Comparison of ENCODE assay signal across 1 cellular context in genomic region chr16:65737831-65738230, GRCh38.
TF ChIP-seq lines count a peak whose summit lies in the region.

No MANE protein-coding gene starts in this region.

TF ChIP-seq in H1, 55 proteins besides CTCF, POLR2A, EP300 and RAD21 (continued from another document):
- TF ChIP-seq, protein P1, sequence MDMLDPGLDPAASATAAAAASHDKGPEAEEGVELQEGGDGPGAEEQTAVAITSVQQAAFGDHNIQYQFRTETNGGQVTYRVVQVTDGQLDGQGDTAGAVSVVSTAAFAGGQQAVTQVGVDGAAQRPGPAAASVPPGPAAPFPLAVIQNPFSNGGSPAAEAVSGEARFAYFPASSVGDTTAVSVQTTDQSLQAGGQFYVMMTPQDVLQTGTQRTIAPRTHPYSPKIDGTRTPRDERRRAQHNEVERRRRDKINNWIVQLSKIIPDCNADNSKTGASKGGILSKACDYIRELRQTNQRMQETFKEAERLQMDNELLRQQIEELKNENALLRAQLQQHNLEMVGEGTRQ (IDR thresholded peaks at IDR 0.05; ENCODE audit: low read length) = no peak
- TF ChIP-seq POU5F1 (IDR thresholded peaks at IDR 0.05; ENCODE audit: low read depth, low read length) (no peak), BRCA1 (IDR thresholded peaks at IDR 0.05; ENCODE audit: low read depth, low read length) (no peak), TAF7 (optimal IDR thresholded peaks at IDR 0.05; ENCODE audit: borderline replicate concordance, low read depth, low read length) (no peak), NRF1 (IDR thresholded peaks at IDR 0.05; ENCODE audit: low read depth, low read length) (no peak), CBX5 (IDR thresholded peaks at IDR 0.05; ENCODE audit: low read depth, low read length) (no peak), GABPA (IDR thresholded peaks at IDR 0.05; ENCODE audit: borderline replicate concordance, insufficient read depth, low read length) (no peak), EGR1 (IDR thresholded peaks at IDR 0.05; ENCODE audit: borderline replicate concordance, low read depth, low read length) (no peak), SAP30 (IDR thresholded peaks at IDR 0.05; ENCODE audit: insufficient read depth, insufficient replicate concordance, low read length) (no peak), ZNF274 (IDR thresholded peaks at IDR 0.05; ENCODE audit: borderline replicate concordance, extremely low read depth, low read length) (no peak), SP2 (IDR thresholded peaks at IDR 0.05; ENCODE audit: low read length) (no peak), GTF2F1 (IDR thresholded peaks at IDR 0.05; ENCODE audit: borderline replicate concordance, low read depth, low read length) (no peak), CEBPB (IDR thresholded peaks at IDR 0.05; ENCODE audit: low read depth, low read length) (no peak), TAF1 (IDR thresholded peaks at IDR 0.05; ENCODE audit: low read depth, low read length) (no peak), SP4 (IDR thresholded peaks at IDR 0.05; ENCODE audit: low read length) (no peak), NANOG (IDR thresholded peaks at IDR 0.05; ENCODE audit: insufficient read depth, low read depth, low read length, poor library complexity, severe bottlenecking) (no peak)
- TF ChIP-seq, protein P2, sequence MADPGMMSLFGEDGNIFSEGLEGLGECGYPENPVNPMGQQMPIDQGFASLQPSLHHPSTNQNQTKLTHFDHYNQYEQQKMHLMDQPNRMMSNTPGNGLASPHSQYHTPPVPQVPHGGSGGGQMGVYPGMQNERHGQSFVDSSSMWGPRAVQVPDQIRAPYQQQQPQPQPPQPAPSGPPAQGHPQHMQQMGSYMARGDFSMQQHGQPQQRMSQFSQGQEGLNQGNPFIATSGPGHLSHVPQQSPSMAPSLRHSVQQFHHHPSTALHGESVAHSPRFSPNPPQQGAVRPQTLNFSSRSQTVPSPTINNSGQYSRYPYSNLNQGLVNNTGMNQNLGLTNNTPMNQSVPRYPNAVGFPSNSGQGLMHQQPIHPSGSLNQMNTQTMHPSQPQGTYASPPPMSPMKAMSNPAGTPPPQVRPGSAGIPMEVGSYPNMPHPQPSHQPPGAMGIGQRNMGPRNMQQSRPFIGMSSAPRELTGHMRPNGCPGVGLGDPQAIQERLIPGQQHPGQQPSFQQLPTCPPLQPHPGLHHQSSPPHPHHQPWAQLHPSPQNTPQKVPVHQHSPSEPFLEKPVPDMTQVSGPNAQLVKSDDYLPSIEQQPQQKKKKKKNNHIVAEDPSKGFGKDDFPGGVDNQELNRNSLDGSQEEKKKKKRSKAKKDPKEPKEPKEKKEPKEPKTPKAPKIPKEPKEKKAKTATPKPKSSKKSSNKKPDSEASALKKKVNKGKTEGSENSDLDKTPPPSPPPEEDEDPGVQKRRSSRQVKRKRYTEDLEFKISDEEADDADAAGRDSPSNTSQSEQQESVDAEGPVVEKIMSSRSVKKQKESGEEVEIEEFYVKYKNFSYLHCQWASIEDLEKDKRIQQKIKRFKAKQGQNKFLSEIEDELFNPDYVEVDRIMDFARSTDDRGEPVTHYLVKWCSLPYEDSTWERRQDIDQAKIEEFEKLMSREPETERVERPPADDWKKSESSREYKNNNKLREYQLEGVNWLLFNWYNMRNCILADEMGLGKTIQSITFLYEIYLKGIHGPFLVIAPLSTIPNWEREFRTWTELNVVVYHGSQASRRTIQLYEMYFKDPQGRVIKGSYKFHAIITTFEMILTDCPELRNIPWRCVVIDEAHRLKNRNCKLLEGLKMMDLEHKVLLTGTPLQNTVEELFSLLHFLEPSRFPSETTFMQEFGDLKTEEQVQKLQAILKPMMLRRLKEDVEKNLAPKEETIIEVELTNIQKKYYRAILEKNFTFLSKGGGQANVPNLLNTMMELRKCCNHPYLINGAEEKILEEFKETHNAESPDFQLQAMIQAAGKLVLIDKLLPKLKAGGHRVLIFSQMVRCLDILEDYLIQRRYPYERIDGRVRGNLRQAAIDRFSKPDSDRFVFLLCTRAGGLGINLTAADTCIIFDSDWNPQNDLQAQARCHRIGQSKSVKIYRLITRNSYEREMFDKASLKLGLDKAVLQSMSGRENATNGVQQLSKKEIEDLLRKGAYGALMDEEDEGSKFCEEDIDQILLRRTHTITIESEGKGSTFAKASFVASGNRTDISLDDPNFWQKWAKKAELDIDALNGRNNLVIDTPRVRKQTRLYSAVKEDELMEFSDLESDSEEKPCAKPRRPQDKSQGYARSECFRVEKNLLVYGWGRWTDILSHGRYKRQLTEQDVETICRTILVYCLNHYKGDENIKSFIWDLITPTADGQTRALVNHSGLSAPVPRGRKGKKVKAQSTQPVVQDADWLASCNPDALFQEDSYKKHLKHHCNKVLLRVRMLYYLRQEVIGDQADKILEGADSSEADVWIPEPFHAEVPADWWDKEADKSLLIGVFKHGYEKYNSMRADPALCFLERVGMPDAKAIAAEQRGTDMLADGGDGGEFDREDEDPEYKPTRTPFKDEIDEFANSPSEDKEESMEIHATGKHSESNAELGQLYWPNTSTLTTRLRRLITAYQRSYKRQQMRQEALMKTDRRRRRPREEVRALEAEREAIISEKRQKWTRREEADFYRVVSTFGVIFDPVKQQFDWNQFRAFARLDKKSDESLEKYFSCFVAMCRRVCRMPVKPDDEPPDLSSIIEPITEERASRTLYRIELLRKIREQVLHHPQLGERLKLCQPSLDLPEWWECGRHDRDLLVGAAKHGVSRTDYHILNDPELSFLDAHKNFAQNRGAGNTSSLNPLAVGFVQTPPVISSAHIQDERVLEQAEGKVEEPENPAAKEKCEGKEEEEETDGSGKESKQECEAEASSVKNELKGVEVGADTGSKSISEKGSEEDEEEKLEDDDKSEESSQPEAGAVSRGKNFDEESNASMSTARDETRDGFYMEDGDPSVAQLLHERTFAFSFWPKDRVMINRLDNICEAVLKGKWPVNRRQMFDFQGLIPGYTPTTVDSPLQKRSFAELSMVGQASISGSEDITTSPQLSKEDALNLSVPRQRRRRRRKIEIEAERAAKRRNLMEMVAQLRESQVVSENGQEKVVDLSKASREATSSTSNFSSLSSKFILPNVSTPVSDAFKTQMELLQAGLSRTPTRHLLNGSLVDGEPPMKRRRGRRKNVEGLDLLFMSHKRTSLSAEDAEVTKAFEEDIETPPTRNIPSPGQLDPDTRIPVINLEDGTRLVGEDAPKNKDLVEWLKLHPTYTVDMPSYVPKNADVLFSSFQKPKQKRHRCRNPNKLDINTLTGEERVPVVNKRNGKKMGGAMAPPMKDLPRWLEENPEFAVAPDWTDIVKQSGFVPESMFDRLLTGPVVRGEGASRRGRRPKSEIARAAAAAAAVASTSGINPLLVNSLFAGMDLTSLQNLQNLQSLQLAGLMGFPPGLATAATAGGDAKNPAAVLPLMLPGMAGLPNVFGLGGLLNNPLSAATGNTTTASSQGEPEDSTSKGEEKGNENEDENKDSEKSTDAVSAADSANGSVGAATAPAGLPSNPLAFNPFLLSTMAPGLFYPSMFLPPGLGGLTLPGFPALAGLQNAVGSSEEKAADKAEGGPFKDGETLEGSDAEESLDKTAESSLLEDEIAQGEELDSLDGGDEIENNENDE (IDR thresholded peaks at IDR 0.05; ENCODE audit: insufficient replicate concordance, low read length) = no peak
